In genomic region chr7:150368098-150368883, GRCh38 we compare ENCODE assay signal across 1 cellular context.
TF ChIP-seq lines count a peak whose summit lies in the region.

Gene REPIN1 (plus strand): TSS chr7:150368822. CDS start chr7:150369712, 890 bp downstream.

TF ChIP-seq in K562, 482 proteins besides CTCF, POLR2A, EP300 and RAD21 (continued from another document and continues in another):
- peak in 1 of 2 experiments; percentile 21; a peak in 1 of 4 replicates for TF ChIP-seq BCLAF1 (IDR thresholded peaks at IDR 0.05; ENCODE audit: borderline replicate concordance in 1 of 2, control insufficient read depth in 1 of 2, low read depth in 2 of 2, low read length in 1 of 2)
- TF ChIP-seq NCOR1 (IDR thresholded peaks at IDR 0.05) = peak; percentile 42; the same call in 1 of the 2 replicates
- TF ChIP-seq HMG20B (CRISPR knock-in tag; IDR thresholded peaks at IDR 0.05) = no peak
- TF ChIP-seq ZNF408 (CRISPR knock-in tag; IDR thresholded peaks at IDR 0.05; ENCODE audit: low read depth) = no peak
- TF ChIP-seq VEZF1 (CRISPR knock-in tag; IDR thresholded peaks at IDR 0.05) = peak; percentile 100
- TF ChIP-seq ZNF584 (CRISPR knock-in tag; IDR thresholded peaks at IDR 0.05; ENCODE audit: low read depth) = peak; percentile 74; the same call in 1 of the 2 replicates
- TF ChIP-seq ZNF41 (CRISPR knock-in tag; conservative IDR thresholded peaks at IDR 0.05) = no peak
- TF ChIP-seq RBM17 (IDR thresholded peaks at IDR 0.05; ENCODE audit: borderline replicate concordance, low read depth, low read length) = no peak
- no peak for TF ChIP-seq ZNF324 (CRISPR knock-in tag; IDR thresholded peaks at IDR 0.05)
- TF ChIP-seq ATF7 (IDR thresholded peaks at IDR 0.05) = peak; percentile 61
- no peak for TF ChIP-seq ZNF436 (CRISPR knock-in tag; IDR thresholded peaks at IDR 0.05)
- TF ChIP-seq ZBTB12 (CRISPR knock-in tag; IDR thresholded peaks at IDR 0.05) = 0 out of 2 replicates have a peak, but pooled peaks have one; percentile 48
- TF ChIP-seq ZNF785 (CRISPR knock-in tag; IDR thresholded peaks at IDR 0.05) = no peak
- peak; percentile 41 for TF ChIP-seq HMGN3 (IDR thresholded peaks at IDR 0.05; ENCODE audit: borderline replicate concordance, extremely low read depth, insufficient read length, low read depth, low read length)
- TF ChIP-seq CREB5 (CRISPR knock-in tag; IDR thresholded peaks at IDR 0.05) = peak; percentile 46; the same call in 1 of the 2 replicates
- no peak; the same call in none of the 2 replicates for TF ChIP-seq ZNF175 (CRISPR knock-in tag; IDR thresholded peaks at IDR 0.05; ENCODE audit: low read depth)
- TF ChIP-seq ZNF121 (CRISPR knock-in tag; conservative IDR thresholded peaks at IDR 0.05) = peak; percentile 37
- TF ChIP-seq ZNF764 (CRISPR knock-in tag; IDR thresholded peaks at IDR 0.05; ENCODE audit: low read depth) = no peak
- no peak for TF ChIP-seq JUNB (CRISPR knock-in tag; conservative IDR thresholded peaks at IDR 0.05)
- TF ChIP-seq ZFX (CRISPR knock-in tag; IDR thresholded peaks at IDR 0.05) = peak; percentile 99
- TF ChIP-seq POU5F1 (IDR thresholded peaks at IDR 0.05; ENCODE audit: borderline replicate concordance, low read depth, low read length, partially characterized antibody) = peak; percentile 73
- TF ChIP-seq MCM3 (IDR thresholded peaks at IDR 0.05) = no peak
- TF ChIP-seq PRDM10 (IDR thresholded peaks at IDR 0.05; ENCODE audit: partially characterized antibody) = no peak
- no peak for TF ChIP-seq ZFP30 (CRISPR knock-in tag; IDR thresholded peaks at IDR 0.05; ENCODE audit: borderline replicate concordance)
- TF ChIP-seq PHB2 (IDR thresholded peaks at IDR 0.05; ENCODE audit: low read depth) = no peak
- 0 out of 2 replicates have a peak, but pooled peaks have one; percentile 40 for TF ChIP-seq ZNF561 (CRISPR knock-in tag; conservative IDR thresholded peaks at IDR 0.05)
- peak; percentile 56 for TF ChIP-seq GMEB1 (CRISPR knock-in tag; IDR thresholded peaks at IDR 0.05)
- peak; percentile 84 for TF ChIP-seq FOSL1 (tag; conservative IDR thresholded peaks at IDR 0.05)
- TF ChIP-seq TGIF2 (CRISPR knock-in tag; IDR thresholded peaks at IDR 0.05) = peak; percentile 84; the same call in 1 of the 2 replicates
- 0 out of 2 replicates have a peak, but pooled peaks have one; percentile 54 for TF ChIP-seq HOMEZ (CRISPR knock-in tag; IDR thresholded peaks at IDR 0.05)
- TF ChIP-seq BRD9 (IDR thresholded peaks at IDR 0.05; ENCODE audit: low read depth, partially characterized antibody) = peak; percentile 84
- TF ChIP-seq SP1 (CRISPR knock-in tag; IDR thresholded peaks at IDR 0.05) = peak; percentile 76
- TF ChIP-seq KLF1 (tag; IDR thresholded peaks at IDR 0.05) = peak; percentile 49; the same call in 1 of the 2 replicates
- TF ChIP-seq PTBP1 (IDR thresholded peaks at IDR 0.05; ENCODE audit: low read depth, low read length) = 0 out of 2 replicates have a peak, but pooled peaks have one; percentile 52
- TF ChIP-seq ZMIZ1 (IDR thresholded peaks at IDR 0.05; ENCODE audit: low read depth in 2 of 2, low read length in 2 of 2) = 0 out of 4 replicates have a peak, but pooled peaks of 1 of the 2 experiments have one; percentile 11
- TF ChIP-seq TFAM (CRISPR knock-in tag; conservative IDR thresholded peaks at IDR 0.05) = no peak
- 0 out of 2 replicates have a peak, but pooled peaks have one; percentile 83 for TF ChIP-seq PREB (CRISPR knock-in tag; IDR thresholded peaks at IDR 0.05)
- TF ChIP-seq MITF (IDR thresholded peaks at IDR 0.05) = peak; percentile 87
- TF ChIP-seq ZSCAN32 (CRISPR knock-in tag; IDR thresholded peaks at IDR 0.05) = peak; percentile 3; the same call in 1 of the 2 replicates
